ENCODE assay signal across 21 cellular contexts in the genomic region with DNA sequence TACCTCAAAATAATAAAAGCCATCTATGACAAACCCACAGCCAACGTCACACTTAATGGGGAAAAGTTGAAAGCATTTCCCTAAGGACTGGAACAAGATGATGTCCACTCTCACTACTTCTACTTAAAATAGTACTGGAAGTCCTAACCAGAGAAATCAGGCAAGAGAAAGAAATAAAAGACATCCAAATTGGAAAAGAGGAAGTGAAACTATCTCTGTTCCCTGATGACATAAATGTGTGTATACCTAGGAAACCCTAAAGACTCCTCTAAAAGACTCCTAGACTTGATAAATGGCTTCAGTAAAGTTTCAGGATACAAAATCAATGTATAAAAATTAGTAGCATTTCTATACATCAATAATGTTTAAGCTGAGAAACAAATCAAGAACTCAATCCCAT.
"Had no signal": no experiment of that assay in that cellular context is flagged by ENCODE, and none has a peak within 500 bp of the region (broad histone marks: within the 10 kb centered on the region; RNA-seq: fewer than 3 reads in every experiment).

No MANE protein-coding gene starts in this region.

- DNase-seq: effector memory CD8-positive, alpha-beta T cell; gastrocnemius medialis; heart right ventricle; immature natural killer cell; left lung; lower lobe of right lung; mesenchymal stem cell; midbrain; ovary; stimulated activated CD4-positive, alpha-beta T cell treated with anti-CD3 and anti-CD28 coated beads, Interleukin-12 subunit alpha, Interleukin-12 subunit beta, amount 100 ng/mL, for 4 hours; stimulated activated naive CD4-positive, alpha-beta T cell; transverse colon had no signal

- ATAC-seq: effector memory CD8-positive, alpha-beta T cell; gastrocnemius medialis; heart right ventricle; left lung; lower lobe of right lung; natural killer cell treated with Interleukin-12 subunit alpha and Interleukin-12 subunit beta and Interleukin-15 and Interleukin-18, amount 100 ng/mL, for 72 hours had no signal

- H2AFZ ChIP-seq: neural progenitor cell had no signal

- FAIRE-seq: keratinocyte, small intestine had no signal

- H3K4me3 ChIP-seq: esophagus muscularis mucosa, gastrocnemius medialis, heart right ventricle, left lung, lower lobe of right lung, neural progenitor cell, ovary, right atrium auricular region, stomach, thoracic aorta, transverse colon had no signal

- H3K9ac ChIP-seq: neural progenitor cell had no signal

- H3K36me3 ChIP-seq: esophagus muscularis mucosa, gastrocnemius medialis, heart right ventricle, left lung, lower lobe of right lung, neural progenitor cell, ovary, right atrium auricular region, stomach, thoracic aorta, transverse colon had no signal

- H3K4me1 ChIP-seq: esophagus muscularis mucosa, gastrocnemius medialis, heart right ventricle, left lung, lower lobe of right lung, right atrium auricular region, stomach, transverse colon had no signal

- H3K4me2 ChIP-seq: neural progenitor cell had no signal

- H3K27me3 ChIP-seq: gastrocnemius medialis, neural progenitor cell, ovary, right atrium auricular region, transverse colon had no signal

- H3K9me3 ChIP-seq: esophagus muscularis mucosa, gastrocnemius medialis, heart right ventricle, left lung, lower lobe of right lung, ovary, right atrium auricular region, stomach, thoracic aorta, transverse colon had no signal

- H3K27ac ChIP-seq: epithelial cell of prostate, esophagus muscularis mucosa, gastrocnemius medialis, heart right ventricle, left lung, lower lobe of right lung, neural progenitor cell, ovary, right atrium auricular region, stomach, thoracic aorta, transverse colon had no signal
